In the genomic region with DNA sequence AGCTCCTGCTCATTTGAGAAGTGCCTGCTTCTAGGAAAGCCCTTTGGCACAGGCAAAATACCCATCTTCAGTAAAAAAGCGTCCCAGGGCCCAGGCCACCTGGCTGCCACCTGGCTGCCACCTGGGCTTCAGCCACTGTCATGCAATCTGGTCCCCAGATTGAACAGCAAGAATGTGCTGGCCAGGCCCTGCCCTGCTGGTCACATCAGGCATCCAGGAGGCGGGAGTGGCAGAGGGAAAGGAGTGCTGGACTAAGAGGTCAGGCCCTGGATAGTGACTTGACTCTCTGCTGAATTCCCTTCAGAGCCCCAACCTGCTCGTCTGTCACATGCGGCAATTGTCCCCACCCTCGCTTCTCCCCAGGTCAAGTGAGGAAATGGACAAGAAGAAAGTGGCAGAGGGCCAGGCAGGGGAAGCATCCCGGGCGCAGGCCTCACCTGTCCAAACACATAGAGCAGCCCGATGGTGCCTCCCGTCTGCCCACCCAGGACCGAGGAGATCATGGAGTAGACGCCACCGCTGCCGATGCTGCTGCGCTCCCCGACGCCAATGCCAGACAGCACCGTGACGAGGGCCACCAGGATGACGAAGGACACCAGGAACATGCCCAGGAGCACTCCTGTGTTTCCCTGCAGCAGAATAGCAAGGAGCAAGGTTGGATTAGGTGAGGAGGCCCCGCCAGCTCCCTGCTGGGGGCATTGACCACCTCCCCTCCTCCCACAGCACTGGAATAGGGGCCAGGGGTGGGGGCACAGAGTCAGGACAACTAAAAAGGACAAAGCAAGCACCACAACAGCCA, we compare ENCODE assay signal across 13 cellular contexts. TPM values are rescaled to one million over a fixed set of nuclear protein-coding genes. Genes with fewer than 3 reads are reported as not detected.
DNase-seq lines count a peak whose midpoint lies in the region; ATAC-seq and TF ChIP-seq lines count a peak whose summit lies in the region.
"Had no signal": no experiment of that assay in that cellular context is flagged by ENCODE, and none has a peak within 500 bp of the region (broad histone marks: within the 10 kb centered on the region; RNA-seq: fewer than 3 reads in every experiment).

No MANE protein-coding gene starts in this region.

- H3K27ac ChIP-seq in osteoblast (ENCODE audit: low read depth, low read length) (peak overlapping the region; percentile 6), stomach (no peak overlapping the region)
- H3K27ac ChIP-seq: psoas muscle had no signal

- DNase-seq in cerebellar nuclear complex (lab: John Stamatoyannopoulos, UW) (peak; percentile 18 to 77), osteoblast (ENCODE audit: insufficient read length, low spot score, missing footprints) (no peak), NCI-H2107 (lab: John Stamatoyannopoulos, UW) (no peak), COLO829 (ENCODE audit: low spot score) (no peak), stomach (no peak)
- DNase-seq: DND-41, GOT3, mucosa of descending colon, NCI-H2029, psoas muscle had no signal

- peak; percentile 8 for TF ChIP-seq CTCF in GM12873 (IDR thresholded peaks at IDR 0.05; ENCODE audit: insufficient read depth, low read depth, low read length, missing control alignments)
- TF ChIP-seq CTCF in osteoblast (IDR thresholded peaks at IDR 0.05; ENCODE audit: extremely low read depth, low read depth, low read length), result no peak
- TF ChIP-seq CTCF in stomach (IDR thresholded peaks at IDR 0.05), result no peak

- no peaks in the 10 kb centered on the region for H3K79me2 ChIP-seq in osteoblast (ENCODE audit: insufficient read depth, low read length)

- no peak overlapping the region for H3K4me3 ChIP-seq in osteoblast (ENCODE audit: insufficient read depth, low read length)
- H3K4me3 ChIP-seq in stomach, result no peak overlapping the region
- H3K4me3 ChIP-seq: mucosa of descending colon, psoas muscle had no signal

- TF ChIP-seq POLR2A in stomach (IDR thresholded peaks at IDR 0.05), result no peak

- no peaks in the 10 kb centered on the region for H3K36me3 ChIP-seq in osteoblast (ENCODE audit: insufficient read depth, low read length)
- H3K36me3 ChIP-seq in stomach, result peaks cover 0 to 22% (median 16%) of the 10 kb centered on the region in 4 donors

- intact Hi-C loops in stomach (cut with DNase I; ENCODE audit: low total_unique reads), result no loop called here

- WGBS in stomach, 5 donors, result 92 to 94% (median 93%) methylated on average over 8 to 20 of the region's 20 CpGs

- TF ChIP-seq EP300 in stomach (IDR thresholded peaks at IDR 0.05), result no peak

- ATAC-seq in HG02885 (IDR thresholded peaks at IDR 0.05; ENCODE audit: poor library complexity, unreplicated experiment) (peak; percentile 8), GM19351 (IDR thresholded peaks at IDR 0.05; ENCODE audit: unreplicated experiment) (no peak)
- ATAC-seq: mucosa of descending colon, psoas muscle had no signal

- H3K4me1 ChIP-seq in osteoblast (ENCODE audit: insufficient read depth, low read length), result peaks cover 10% of the 10 kb centered on the region
- peaks cover 0 to 14% (median 3%) of the 10 kb centered on the region in 4 donors for H3K4me1 ChIP-seq in stomach
- H3K4me1 ChIP-seq: psoas muscle had no signal

- H4K20me1 ChIP-seq in osteoblast (ENCODE audit: insufficient read depth, low read length), result no peaks in the 10 kb centered on the region

- H3K4me2 ChIP-seq in osteoblast (ENCODE audit: insufficient read depth, low read length), result peak overlapping the region; percentile 30

- H3K27me3 ChIP-seq in osteoblast (ENCODE audit: insufficient read depth, low read length), result no peaks in the 10 kb centered on the region
- H3K27me3 ChIP-seq in stomach, result no peaks in the 10 kb centered on the region

- H2AFZ ChIP-seq in osteoblast (ENCODE audit: low read length), result peak overlapping the region; percentile 23

- H3K9me3 ChIP-seq in osteoblast (ENCODE audit: low read depth, low read length) (no peaks in the 10 kb centered on the region), stomach (no peaks in the 10 kb centered on the region)
- H3K9me3 ChIP-seq: mucosa of descending colon, psoas muscle had no signal

RNA-seq across cellular contexts. Expression of a gene that starts 25.5 kb away (rescaled TPM):
- total RNA-seq in osteoblast (33.0 and 36.2 TPM in 2 replicates), stomach (10 to 100 TPM in 4 of 5 donors, 1 to 10 TPM in 1; 9.4 to 31.7 (median 18.8) TPM)
- 1 to 10 TPM; 1.5 to 3.1 (median 2.8) TPM for polyA plus RNA-seq in stomach

Comparison
In these comparisons a context has a peak if more than half of its experiments do, and no peak if none do; other contexts are left out.
1. DNase-seq: peak in cerebellar nuclear complex (2 of 2); none in osteoblast (single experiment), NCI-H2107 (single experiment), COLO829 (single experiment) and stomach (single experiment).